19 cellular contexts compared by ENCODE assay signal in genomic region chr1:39065542-39065941, GRCh38.
"Had no signal": no experiment of that assay in that cellular context is flagged by ENCODE, and none has a peak within 500 bp of the region (broad histone marks: within the 10 kb centered on the region; RNA-seq: fewer than 3 reads in every experiment).

No MANE protein-coding gene starts in this region.

- H3K4me1 ChIP-seq: left lung, parathyroid adenoma, sigmoid colon had no signal

- DNase-seq: activated CD4-positive, alpha-beta T cell treated with anti-CD3 and anti-CD28 coated beads, Interleukin-2, amount 50 U/mL, for 1 hour; activated CD4-positive, CD25-positive, alpha-beta regulatory T cell treated with anti-CD3 and anti-CD28 coated beads, Interleukin-2, amount 50 U/mL, for 72 hours; activated CD8-positive, alpha-beta memory T cell treated with anti-CD3 and anti-CD28 coated beads for 24 hours; activated CD8-positive, alpha-beta memory T cell treated with anti-CD3 and anti-CD28 coated beads, Interleukin-2, amount 50 U/mL, for 48 hours; activated effector memory CD4-positive, alpha-beta T cell treated with Interleukin-2 at 50 U/mL for 16 hours; activated naive CD4-positive, alpha-beta T cell treated with anti-CD3 and anti-CD28 coated beads, Interleukin-2, amount 10 ng/mL, durations not matched to agents 7 days and 5 days; activated T-cell treated with anti-CD3 and anti-CD28 coated beads, Interleukin-2, amount 50 U/mL, for 48 hours; brain microvascular endothelial cell; erythroblast; foreskin melanocyte; glutamatergic neuron; kidney; left lung; sigmoid colon; stimulated activated CD4-positive, alpha-beta T cell treated with anti-CD3 and anti-CD28 coated beads, Interleukin-4, amount 100 ng/mL, for 24 hours; stomach had no signal

- ATAC-seq: left lung; stimulated activated effector memory CD8-positive, alpha-beta T cell treated with anti-CD3 and anti-CD28 coated beads, Interleukin-12 subunit alpha, Interleukin-12 subunit beta, amount 100 ng/mL, for 72 hours had no signal

- H3K4me3 ChIP-seq: coronary artery, left lung, sigmoid colon, stomach had no signal

- H3K36me3 ChIP-seq: brain microvascular endothelial cell, left lung, sigmoid colon, stomach had no signal

- H3K9me3 ChIP-seq: left lung, sigmoid colon, stomach had no signal
